Comparison of ENCODE assay signal across 23 cellular contexts in the genomic region with DNA sequence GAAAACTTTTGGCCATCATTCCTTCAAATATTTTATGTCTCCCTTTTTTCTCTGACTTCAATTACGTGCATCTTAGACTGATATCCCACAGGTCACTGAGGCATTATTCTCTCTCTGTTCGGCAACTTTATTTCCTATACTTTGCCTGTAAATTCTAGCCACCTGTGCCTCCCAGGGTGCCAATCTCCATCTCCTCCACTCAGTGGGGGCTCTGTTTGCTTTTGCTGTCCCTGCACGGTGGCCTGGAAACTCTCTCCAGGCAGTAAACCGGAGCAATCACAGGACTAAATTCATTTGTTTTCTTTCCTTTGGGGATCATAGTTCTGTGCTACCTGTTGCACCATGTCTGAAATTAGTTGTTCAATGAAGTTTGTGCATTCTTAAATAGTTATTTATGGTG. TPM values are rescaled to one million over a fixed set of nuclear protein-coding genes. Genes with fewer than 3 reads are reported as not detected.
DNase-seq lines count a peak whose midpoint lies in the region; ATAC-seq, FAIRE-seq and TF ChIP-seq lines count a peak whose summit lies in the region.
"Had no signal": no experiment of that assay in that cellular context is flagged by ENCODE, and none has a peak within 500 bp of the region (broad histone marks: within the 10 kb centered on the region; RNA-seq: fewer than 3 reads in every experiment).

No MANE protein-coding gene starts in this region.

- peaks cover 5% of the 10 kb centered on the region; the same call in 2 of the 3 replicates for H3K4me1 Mint-ChIP-seq in GM23338
- H3K4me1 Mint-ChIP-seq: B cell had no signal

- H2BK12ac ChIP-seq in H1 (ENCODE audit: low read depth, low read length) = no peak overlapping the region

- ATAC-seq in GM23338 = peak; percentile 38; the same call in 1 of the 3 replicates
- ATAC-seq: CD8-positive, alpha-beta T cell; HCT116 had no signal

- no peaks in the 10 kb centered on the region for H3K23me2 ChIP-seq in H1 (ENCODE audit: low read depth, low read length)

- H3K27ac ChIP-seq in GM23338 (ENCODE audit: low read depth) (no peak overlapping the region), H1 (ENCODE audit: low read depth, low read length) (no peak overlapping the region)
- H3K27ac ChIP-seq: 22Rv1, BLaER1, C4-2B had no signal

- H3K4me2 ChIP-seq in GM23338 (no peak overlapping the region), H1 (ENCODE audit: insufficient read depth in 1 of 2, low read depth in 2 of 2, low read length in 2 of 2) (no peak overlapping the region)
- H3K4me2 ChIP-seq: BLaER1 had no signal

- H3K27me3 Mint-ChIP-seq in GM23338 (ENCODE audit: insufficient read depth, low read depth, poor library complexity) = peaks cover 8% of the 10 kb centered on the region

- no peak overlapping the region for H3K27ac Mint-ChIP-seq in GM23338
- H3K27ac Mint-ChIP-seq: B cell; CD4-positive, CD25-positive, alpha-beta regulatory T cell; CD8-positive, alpha-beta T cell; H9; HFFc6 had no signal

- peaks cover 12% of the 10 kb centered on the region for H3K36me3 Mint-ChIP-seq in GM23338 (ENCODE audit: low read depth)
- H3K36me3 Mint-ChIP-seq: CD4-positive, CD25-positive, alpha-beta regulatory T cell; CD8-positive, alpha-beta T cell had no signal

- no peak overlapping the region for H3K4me3 Mint-ChIP-seq in GM23338
- H3K4me3 Mint-ChIP-seq: B cell; CD4-positive, CD25-positive, alpha-beta regulatory T cell; CD8-positive, alpha-beta T cell; H9; HFFc6 had no signal

- H4K91ac ChIP-seq in H1 (replicated peaks; ENCODE audit: insufficient read length, low read length) = no peak overlapping the region

- H3F3A ChIP-seq in GM23338 (replicated peaks; ENCODE audit: low read depth) = no peaks in the 10 kb centered on the region

- TF ChIP-seq RAD21 in H1 (IDR thresholded peaks at IDR 0.05 in 1 of 2, conservative IDR thresholded peaks at IDR 0.05 in 1 of 2; ENCODE audit: low read depth in 2 of 2, low read length in 2 of 2) = no peak

- peak in 2 of 3 experiments; percentile 4 to 60 for DNase-seq in NCI-H1417 (lab: John Stamatoyannopoulos, UW)
- no peak for DNase-seq in NCI-H1417 treated with DMSO at 0.1 percent for 48 hours (lab: John Stamatoyannopoulos, UW)
- DNase-seq in GM23338 (ENCODE audit: low spot score) = no peak
- DNase-seq in NCI-H345 treated with DMSO at 0.1 percent for 48 hours (lab: John Stamatoyannopoulos, UW; ENCODE audit: unreplicated experiment) = peak; percentile 42
- DNase-seq in H1 (ENCODE audit: low read depth in 1 of 2, low spot score in 2 of 2) = no peak
- DNase-seq in NCI-H2029 treated with DMSO at 0.1 percent for 48 hours (lab: John Stamatoyannopoulos, UW) = no peak
- DNase-seq in hypothalamus (lab: John Stamatoyannopoulos, UW) = no peak
- DNase-seq in T-helper 9 cell = no peak
- DNase-seq: Caco-2; CD4-positive, CD25-positive, alpha-beta regulatory T cell; CD8-positive, alpha-beta T cell; DMS153; DND-41; H9; HFFc6 had no signal

- no peak overlapping the region for H3K18ac ChIP-seq in H1 (ENCODE audit: extremely low read depth, low read length)

- POLR2A ChIA-PET in H1 (lab: Charles Lee; ENCODE audit: partially characterized antibody) = no interaction called here

- peaks cover 3% of the 10 kb centered on the region; the same call in 1 of the 2 replicates for H3K9me2 ChIP-seq in GM23338 (ENCODE audit: insufficient read depth)

- no peak overlapping the region for H2BK120ac ChIP-seq in H1 (replicated peaks; ENCODE audit: low read depth, low read length)

- no peak overlapping the region for H3K9ac ChIP-seq in H1 (replicated peaks in 1 of 4; ENCODE audit: extremely low read depth in 1 of 4, low read depth in 3 of 4, low read length in 3 of 4)
- H3K9ac ChIP-seq: BLaER1 had no signal

- 65% methylated on average over 4 of the region's 4 CpGs; no CpG with 5 or more reads in 1 of the 2 experiments for WGBS in H1 (ENCODE audit: extremely low coverage in 1 of 2, insufficient coverage in 1 of 2, insufficient read length in 1 of 2, insufficient replicate concordance in 2 of 2, low coverage in 1 of 2, low lambda C conversion rate in 2 of 2, missing lambda C conversion rate in 1 of 2), 2 experiments

- no peak overlapping the region for H4K8ac ChIP-seq in H1 (ENCODE audit: extremely low read depth, insufficient read depth, low read length)

- FAIRE-seq in H1 (lab: Jason Lieb, UNC) = no peak
- FAIRE-seq: A204.1, G401.6, GM12892 had no signal

- no peak for TF ChIP-seq POLR2A in H1 (IDR thresholded peaks at IDR 0.05; ENCODE audit: control extremely low read depth in 1 of 2, low read depth in 2 of 2, low read length in 2 of 2)

- CTCF ChIA-PET in H1 (lab: Charles Lee; ENCODE audit: partially characterized antibody) = no interaction called here

- TF ChIP-seq CTCF in GM23338 (conservative IDR thresholded peaks at IDR 0.05; ENCODE audit: low read depth in 2 of 2) = no peak
- TF ChIP-seq CTCF in H1 (IDR thresholded peaks at IDR 0.05; ENCODE audit: control extremely low read depth in 1 of 3, insufficient read depth in 1 of 3, low read depth in 1 of 3, low read length in 3 of 3) = no peak

- H2AFZ ChIP-seq in GM23338 = no peak overlapping the region
- H2AFZ ChIP-seq in H1 (ENCODE audit: low read length) = no peak overlapping the region

- no peak overlapping the region for H3K4ac ChIP-seq in H1 (replicated peaks; ENCODE audit: insufficient read length, low read depth, low read length)

- no peaks in the 10 kb centered on the region for H3K27me3 ChIP-seq in GM23338 (ENCODE audit: insufficient read depth)
- no peaks in the 10 kb centered on the region for H3K27me3 ChIP-seq in H1 (replicated peaks in 1 of 4; ENCODE audit: control insufficient read depth in 3 of 4, extremely low read depth in 1 of 4, insufficient read depth in 3 of 4, low read length in 3 of 4)
- H3K27me3 ChIP-seq: BLaER1 had no signal

- H3K23ac ChIP-seq in H1 (ENCODE audit: insufficient read length) = no peak overlapping the region

- H4K20me1 ChIP-seq in GM23338 (replicated peaks; ENCODE audit: insufficient read depth) (no peaks in the 10 kb centered on the region), H1 (replicated peaks in 1 of 2; ENCODE audit: control insufficient read depth in 1 of 2, insufficient read depth in 2 of 2, low read length in 2 of 2) (no peaks in the 10 kb centered on the region)
- H4K20me1 ChIP-seq: BLaER1 had no signal

- no peaks in the 10 kb centered on the region for H3K4me1 ChIP-seq in GM23338 (ENCODE audit: insufficient read depth)
- no peaks in the 10 kb centered on the region for H3K4me1 ChIP-seq in H1 (replicated peaks in 1 of 4; ENCODE audit: control insufficient read depth in 3 of 4, insufficient read depth in 4 of 4, low read length in 3 of 4)
- H3K4me1 ChIP-seq: BLaER1, Caco-2 had no signal

- no peak overlapping the region for H2BK15ac ChIP-seq in H1 (ENCODE audit: low read length)

- H3K14ac ChIP-seq in H1 (ENCODE audit: insufficient read length) = no peak overlapping the region

- no peak overlapping the region for H2BK5ac ChIP-seq in H1 (ENCODE audit: low read depth, low read length)

- H3K4me3 ChIP-seq in GM23338 = no peak overlapping the region
- no peak overlapping the region for H3K4me3 ChIP-seq in H1 (ENCODE audit: extremely low read depth in 1 of 4, insufficient read depth in 2 of 4, low read depth in 3 of 4, low read length in 4 of 4)
- H3K4me3 ChIP-seq: BLaER1 had no signal

- H3K56ac ChIP-seq in H1 (replicated peaks; ENCODE audit: insufficient read length, low read depth, low read length) = no peak overlapping the region

- H3K9me3 ChIP-seq in H1 (ENCODE audit: insufficient read depth in 2 of 2, low read depth in 1 of 2, low read length in 1 of 2) = peaks cover 2 to 15% of the 10 kb centered on the region in 2 experiments; a peak in 1 of 4 replicates
- H3K9me3 ChIP-seq: BLaER1, Caco-2 had no signal

- no peak overlapping the region for H2BK20ac ChIP-seq in H1 (ENCODE audit: low read length)

- H3K79me1 ChIP-seq in H1 (ENCODE audit: low read depth, low read length) = no peaks in the 10 kb centered on the region

- H3K79me2 ChIP-seq in GM23338 (replicated peaks; ENCODE audit: insufficient read depth) (no peaks in the 10 kb centered on the region), H1 (ENCODE audit: control insufficient read depth in 1 of 2, insufficient read depth in 2 of 2, low read length in 2 of 2) (no peaks in the 10 kb centered on the region)

- H3K36me3 ChIP-seq in GM23338 (ENCODE audit: insufficient read depth) (no peaks in the 10 kb centered on the region), H1 (ENCODE audit: control insufficient read depth in 2 of 4, insufficient read depth in 4 of 4, low read length in 3 of 4) (no peaks in the 10 kb centered on the region)
- H3K36me3 ChIP-seq: BLaER1 had no signal

- peaks cover 26% of the 10 kb centered on the region for H3K9me3 Mint-ChIP-seq in GM23338
- H3K9me3 Mint-ChIP-seq: CD8-positive, alpha-beta T cell; HFFc6 had no signal

- no peak overlapping the region for H2AK5ac ChIP-seq in H1 (ENCODE audit: low read depth, low read length)

- no peak overlapping the region for H4K5ac ChIP-seq in H1 (ENCODE audit: insufficient read length, low read depth, low read length)

- TF ChIP-seq EP300 in H1 (IDR thresholded peaks at IDR 0.05; ENCODE audit: borderline replicate concordance in 1 of 2, low read depth in 2 of 2, low read length in 2 of 2) = no peak

TF ChIP-seq in H1, 55 proteins besides CTCF, POLR2A, EP300 and RAD21 (continues in another document):
- no peak for TF ChIP-seq SP4 (IDR thresholded peaks at IDR 0.05; ENCODE audit: low read length)

RNA-seq across cellular contexts. Expression of a gene that starts 9.6 kb away (rescaled TPM):
- 34.1 and 40.2 TPM in 2 replicates for total RNA-seq in GM23338 (2014; rRNA removed; shearing (Covaris generic))
- polyA plus RNA-seq in GM23338 (2016; fragmentation: Nextera tagmentation; extraction: Ambion mirVana) = 151 and 175 TPM in 2 replicates
- 38.6 and 46.8 TPM in 2 replicates for total RNA-seq in H1 (2021; fragmentation: NEBNext Ultra II Directional; extraction: Animal tissue kit (Norgen Biotek cat#: 25700))
- 104 and 120 TPM in 2 replicates for polyA plus RNA-seq in H1 (2011; rRNA removed)
- 84.0 TPM for polyA plus RNA-seq in H1 (2011; cell fraction: cytosol; rRNA removed)
- polyA plus RNA-seq in H1 (2011; cell fraction: nucleus; rRNA removed) = 106 TPM
- 24.0 to 75.6 TPM (median 60.7 TPM) in 4 replicates for polyA plus RNA-seq in H1 (2012, experiment 1 of 2)
- 142 TPM for polyA plus RNA-seq in H1 (2012, experiment 2 of 2)
- 79.4 TPM for polyA plus RNA-seq in H1 (2013, experiment 1 of 2)
- polyA plus RNA-seq in H1 (2013, experiment 2 of 2) = 70.0 TPM
- 7.9 and 9.5 TPM in 2 replicates for polyA minus RNA-seq in H1 (2011; rRNA and poly(A)+ RNA removed)
- polyA minus RNA-seq in H1 (2011; cell fraction: cytosol; rRNA and poly(A)+ RNA removed) = 24.1 TPM
- polyA minus RNA-seq in H1 (2011; cell fraction: nucleus; rRNA and poly(A)+ RNA removed) = 25.1 TPM

RNA-seq across cellular contexts. Expression of a gene that starts 17.1 kb away (rescaled TPM):
- total RNA-seq in GM23338 (2014; rRNA removed; shearing (Covaris generic)) = 1.2 and 4.6 TPM in 2 replicates
- polyA plus RNA-seq in GM23338 (2016; fragmentation: Nextera tagmentation; extraction: Ambion mirVana) = 10.0 and 11.0 TPM in 2 replicates
- total RNA-seq in H1 (2021; fragmentation: NEBNext Ultra II Directional; extraction: Animal tissue kit (Norgen Biotek cat#: 25700)) = 2.8 and 3.3 TPM in 2 replicates
- polyA plus RNA-seq in H1 (2011; rRNA removed) = 0.74 and 1.4 TPM in 2 replicates
- polyA plus RNA-seq in H1 (2011; cell fraction: cytosol; rRNA removed) = 1.8 TPM
- polyA plus RNA-seq in H1 (2011; cell fraction: nucleus; rRNA removed) = 1.2 TPM
- polyA plus RNA-seq in H1 (2012, experiment 1 of 2) = 2.0 to 3.5 TPM (median 2.4 TPM) in 4 replicates
- 2.3 TPM for polyA plus RNA-seq in H1 (2012, experiment 2 of 2)
- 5.3 TPM for polyA plus RNA-seq in H1 (2013, experiment 1 of 2)
- polyA plus RNA-seq in H1 (2013, experiment 2 of 2) = 4.8 TPM
- polyA minus RNA-seq in H1 (2011; rRNA and poly(A)+ RNA removed) = 0.79 and 1.4 TPM in 2 replicates
- polyA minus RNA-seq in H1 (2011; cell fraction: cytosol; rRNA and poly(A)+ RNA removed) = 0.73 TPM
- polyA minus RNA-seq in H1 (2011; cell fraction: nucleus; rRNA and poly(A)+ RNA removed) = 4.6 TPM
- total RNA-seq: CD4-positive, CD25-positive, alpha-beta regulatory T cell had no signal

Comparison
In these comparisons a context has a peak if more than half of its experiments do, and no peak if none do; other contexts are left out.
1. DNase-seq: peak in NCI-H1417 (2 of 3) and NCI-H345 treated with DMSO at 0.1 percent for 48 hours (single experiment); none in NCI-H1417 treated with DMSO at 0.1 percent for 48 hours (single experiment), GM23338 (single experiment), H1 (0 of 2), NCI-H2029 treated with DMSO at 0.1 percent for 48 hours (single experiment), hypothalamus (0 of 51) and T-helper 9 cell (single experiment).